14 cellular contexts compared by ENCODE assay signal in genomic region chr16:56743840-56744239, GRCh38. TPM values are rescaled to one million over a fixed set of nuclear protein-coding genes. Genes with fewer than 3 reads are reported as not detected.
A peak's percentile ranks its signal among the peaks of the same experiment; 100 is the strongest.
DNase-seq lines count a peak whose midpoint lies in the region; ATAC-seq, FAIRE-seq and TF ChIP-seq lines count a peak whose summit lies in the region.
"Had no signal": no experiment of that assay in that cellular context is flagged by ENCODE, and none has a peak within 500 bp of the region (broad histone marks: within the 10 kb centered on the region; RNA-seq: fewer than 3 reads in every experiment).

No MANE protein-coding gene starts in this region.

- no peaks in the 10 kb centered on the region for H3K36me3 ChIP-seq in cardiac muscle cell
- peaks cover 0 to 5% of the 10 kb centered on the region in 2 experiments for H3K36me3 ChIP-seq in trophoblast cell (ENCODE audit: control insufficient read depth in 1 of 2, insufficient read depth in 2 of 2, low read length in 2 of 2)
- peaks cover 7% of the 10 kb centered on the region; the same call in 1 of the 2 replicates for H3K36me3 ChIP-seq in PC-3 (ENCODE audit: low read depth, low read length)

- no peak overlapping the region for H3K23ac ChIP-seq in trophoblast cell (ENCODE audit: low read length)

- FAIRE-seq in H54 (lab: Jason Lieb, UNC), result peak; percentile 27
- FAIRE-seq: colon, GM19239 had no signal

- CTCF ChIA-PET in activated naive CD4-positive, alpha-beta T cell treated with anti-CD3 and anti-CD28 coated beads, Interleukin-2, amount 10 ng/mL, durations not matched to agents 7 days and 5 days (lab: Charles Lee), result no interaction called here
- CTCF ChIA-PET in PC-3 (lab: Charles Lee), result no interaction called here

- BruUV-seq in PC-3 (replicated peaks; lab: Mats Ljungman, UMichigan), result no TSS peak

- TF ChIP-seq CTCF in cardiac muscle cell (IDR thresholded peaks at IDR 0.05; ENCODE audit: low read depth, low read length), result no peak
- TF ChIP-seq CTCF in PC-3 (conservative IDR thresholded peaks at IDR 0.05; ENCODE audit: low read depth, low read length), result no peak

- no peak overlapping the region for H2AK5ac ChIP-seq in trophoblast cell (ENCODE audit: low read length)

- intact Hi-C loops in PC-3 (cut with micrococcal nuclease), result no loop called here

- H3K4me3 ChIP-seq in cardiac muscle cell (no peak overlapping the region), trophoblast cell (ENCODE audit: low read depth, low read length) (no peak overlapping the region), PC-3 (ENCODE audit: low read length) (no peak overlapping the region)

- H3K79me2 ChIP-seq in trophoblast cell (ENCODE audit: control insufficient read depth, insufficient read depth, low read length, poor library complexity), result peaks cover 2% of the 10 kb centered on the region
- H3K79me2 ChIP-seq in PC-3 (ENCODE audit: low read length), result peaks cover 77% of the 10 kb centered on the region

- H3K79me1 ChIP-seq in trophoblast cell (ENCODE audit: low read length), result peaks cover 7% of the 10 kb centered on the region

- H3K4me2 ChIP-seq in trophoblast cell (ENCODE audit: low read length) (no peak overlapping the region), PC-3 (ENCODE audit: low read length) (no peak overlapping the region)

- H3K9ac ChIP-seq in trophoblast cell (ENCODE audit: low read length), result no peak overlapping the region
- H3K9ac ChIP-seq in PC-3 (ENCODE audit: low read length), result no peak overlapping the region

- no peak for ATAC-seq in activated CD4-positive, CD25-positive, alpha-beta regulatory T cell treated with anti-CD3 and anti-CD28 coated beads, Interleukin-2, amount 50 U/mL, for 24 hours
- ATAC-seq in PC-3, result no peak; the same call in 1 of the 2 replicates

- H4K8ac ChIP-seq in trophoblast cell (ENCODE audit: low read depth, low read length), result no peak overlapping the region

- H2BK120ac ChIP-seq in trophoblast cell (ENCODE audit: insufficient read depth, low read length, poor library complexity), result no peak overlapping the region

- H3K9me3 Mint-ChIP-seq in activated naive CD4-positive, alpha-beta T cell treated with anti-CD3 and anti-CD28 coated beads, Interleukin-2, amount 10 ng/mL, durations not matched to agents 7 days and 5 days, result no peaks in the 10 kb centered on the region
- H3K9me3 Mint-ChIP-seq: activated T-cell treated with anti-CD3 and anti-CD28 coated beads, Interleukin-2, amount 50 U/mL, for 24 hours; T-helper 2 cell treated with Interferon-gamma antibody and Interleukin-4, amounts not matched to agents 5 μg/mL and 100 μg/mL, for 36 hours had no signal

- H2AFZ ChIP-seq in trophoblast cell (ENCODE audit: insufficient read depth, low read length, poor library complexity), result no peak overlapping the region
- H2AFZ ChIP-seq in PC-3 (ENCODE audit: low read length), result no peak overlapping the region

- no peaks in the 10 kb centered on the region for H3K9me2 ChIP-seq in PC-3 (replicated peaks; ENCODE audit: low read length)

- no peaks in the 10 kb centered on the region for H3F3A ChIP-seq in PC-3 (ENCODE audit: low read length, unreplicated experiment)

- H3K27me3 Mint-ChIP-seq in activated naive CD4-positive, alpha-beta T cell treated with anti-CD3 and anti-CD28 coated beads, Interleukin-2, amount 10 ng/mL, durations not matched to agents 7 days and 5 days, result no peaks in the 10 kb centered on the region
- H3K27me3 Mint-ChIP-seq: activated T-cell treated with anti-CD3 and anti-CD28 coated beads, Interleukin-2, amount 50 U/mL, for 24 hours had no signal

- peaks cover 17% of the 10 kb centered on the region for H4K20me1 ChIP-seq in PC-3 (ENCODE audit: low read length)

- H3K27ac Mint-ChIP-seq in activated naive CD4-positive, alpha-beta T cell treated with anti-CD3 and anti-CD28 coated beads, Interleukin-2, amount 10 ng/mL, durations not matched to agents 7 days and 5 days, result no peak overlapping the region
- H3K27ac Mint-ChIP-seq: activated T-cell treated with anti-CD3 and anti-CD28 coated beads, Interleukin-2, amount 50 U/mL, for 24 hours; T-helper 2 cell treated with Interferon-gamma antibody and Interleukin-4, amounts not matched to agents 5 μg/mL and 100 μg/mL, for 36 hours had no signal

- peak overlapping the region; percentile 11 for H2BK12ac ChIP-seq in trophoblast cell (ENCODE audit: low read length)

- no CpG with 5 or more reads among the region's 4 CpGs for WGBS in trophoblast cell (ENCODE audit: extremely low coverage, insufficient coverage, insufficient read length)

- no peak overlapping the region for H4K91ac ChIP-seq in trophoblast cell (ENCODE audit: low read depth, low read length)

- no peak overlapping the region for H4K12ac ChIP-seq in trophoblast cell (ENCODE audit: low read depth, low read length)

- H3K36me3 Mint-ChIP-seq in activated naive CD4-positive, alpha-beta T cell treated with anti-CD3 and anti-CD28 coated beads, Interleukin-2, amount 10 ng/mL, durations not matched to agents 7 days and 5 days, result peaks cover 8% of the 10 kb centered on the region

- no peaks in the 10 kb centered on the region for H3K9me3 ChIP-seq in cardiac muscle cell (ENCODE audit: low read depth)
- H3K9me3 ChIP-seq in trophoblast cell (ENCODE audit: insufficient read depth, low read depth, low read length), result no peaks in the 10 kb centered on the region
- no peaks in the 10 kb centered on the region for H3K9me3 ChIP-seq in PC-3 (ENCODE audit: low read length)

- H3K4me1 ChIP-seq in cardiac muscle cell (ENCODE audit: low read depth) (peaks cover 74% of the 10 kb centered on the region), trophoblast cell (ENCODE audit: control insufficient read depth in 1 of 2, insufficient read depth in 2 of 2, low read length in 2 of 2) (peaks cover 24 to 29% of the 10 kb centered on the region in 2 experiments), PC-3 (ENCODE audit: insufficient read depth, low read length) (peaks cover 16% of the 10 kb centered on the region)

- H3K27ac ChIP-seq in cardiac muscle cell (peak overlapping the region; percentile 96), trophoblast cell (ENCODE audit: low read depth, low read length) (no peak overlapping the region), PC-3 (ENCODE audit: low read length) (no peak overlapping the region)

- H3K18ac ChIP-seq in trophoblast cell (ENCODE audit: low read length), result no peak overlapping the region

- TF ChIP-seq POLR2A in H54 (IDR thresholded peaks at IDR 0.05; ENCODE audit: low read depth, low read length), result no peak

- H3K4ac ChIP-seq in trophoblast cell (ENCODE audit: low read depth, low read length), result no peak overlapping the region

- H3K27me3 ChIP-seq in cardiac muscle cell, result no peaks in the 10 kb centered on the region
- H3K27me3 ChIP-seq in trophoblast cell (ENCODE audit: insufficient read depth, low read length), result no peaks in the 10 kb centered on the region
- no peaks in the 10 kb centered on the region for H3K27me3 ChIP-seq in PC-3 (ENCODE audit: low read length)

- peaks cover 7% of the 10 kb centered on the region for H3K4me1 Mint-ChIP-seq in activated naive CD4-positive, alpha-beta T cell treated with anti-CD3 and anti-CD28 coated beads, Interleukin-2, amount 10 ng/mL, durations not matched to agents 7 days and 5 days

- DNase-seq in H54 (ENCODE audit: insufficient read length, low spot score), result no peak
- peak; percentile 38 for DNase-seq in amniotic stem cell (lab: John Stamatoyannopoulos, UW)
- DNase-seq in cardiac muscle cell (ENCODE audit: low read depth in 1 of 2, low spot score in 1 of 2), result peak; percentile 59 to 61
- no peak for DNase-seq in trophoblast cell
- DNase-seq in activated naive CD4-positive, alpha-beta T cell treated with anti-CD3 and anti-CD28 coated beads, Interleukin-2, amount 10 ng/mL, durations not matched to agents 7 days and 5 days, result no peak
- no peak for DNase-seq in PC-3
- DNase-seq in cerebellum (ENCODE audit: low spot score), result no peak
- DNase-seq: activated T-cell treated with anti-CD3 and anti-CD28 coated beads, Interleukin-2, amount 50 U/mL, for 24 hours; KG1; NCI-H510A had no signal

- H3K4me3 Mint-ChIP-seq in activated naive CD4-positive, alpha-beta T cell treated with anti-CD3 and anti-CD28 coated beads, Interleukin-2, amount 10 ng/mL, durations not matched to agents 7 days and 5 days, result no peak overlapping the region
- H3K4me3 Mint-ChIP-seq: activated T-cell treated with anti-CD3 and anti-CD28 coated beads, Interleukin-2, amount 50 U/mL, for 24 hours; T-helper 2 cell treated with Interferon-gamma antibody and Interleukin-4, amounts not matched to agents 5 μg/mL and 100 μg/mL, for 36 hours had no signal

- H3K14ac ChIP-seq in trophoblast cell (ENCODE audit: low read length), result no peak overlapping the region

- POLR2A ChIA-PET in PC-3 (lab: Charles Lee; ENCODE audit: unreplicated experiment), result no interaction called here

- H2BK5ac ChIP-seq in trophoblast cell (ENCODE audit: low read depth, low read length, poor library complexity), result no peak overlapping the region

RNA-seq across cellular contexts. Expression of gene NUP93, which starts 13.9 kb away (rescaled TPM):
- total RNA-seq in cardiac muscle cell (110 and 115 TPM in 2 replicates), PC-3 (2014; rRNA removed) (94.5 and 98.6 TPM in 2 replicates), cerebellum (264 TPM)
- 127 and 157 TPM in 2 replicates for polyA plus RNA-seq in cardiac muscle cell
- polyA plus RNA-seq in trophoblast cell (2013), result 71.6 and 78.9 TPM in 2 replicates

Comparison
In these comparisons a context has a peak if more than half of its experiments do, and no peak if none do; other contexts are left out.
1. DNase-seq: peak in amniotic stem cell (single experiment) and cardiac muscle cell (2 of 2); none in H54 (single experiment), trophoblast cell (0 of 2), activated naive CD4-positive, alpha-beta T cell treated with anti-CD3 and anti-CD28 coated beads, Interleukin-2, amount 10 ng/mL, durations not matched to agents 7 days and 5 days (single experiment), PC-3 (single experiment) and cerebellum (single experiment).